In genomic region chr4:16684083-16684482, GRCh38 we compare ENCODE assay signal across 14 cellular contexts.
DNase-seq lines count a peak whose midpoint lies in the region; ATAC-seq and TF ChIP-seq lines count a peak whose summit lies in the region.
"Had no signal": no experiment of that assay in that cellular context is flagged by ENCODE, and none has a peak within 500 bp of the region (broad histone marks: within the 10 kb centered on the region; RNA-seq: fewer than 3 reads in every experiment).

No MANE protein-coding gene starts in this region.

- peak; percentile 86 for DNase-seq in EH (ENCODE audit: low read depth)
- peak; percentile 56 for DNase-seq in astrocyte of the spinal cord (ENCODE audit: low read depth, low spot score)
- peak; percentile 69 to 84 for DNase-seq in foreskin fibroblast
- peak; percentile 58 for DNase-seq in pulmonary artery endothelial cell (ENCODE audit: low read depth, low spot score)
- no peak for DNase-seq in NCI-H146 treated with DMSO at 0.1 percent for 48 hours (lab: John Stamatoyannopoulos, UW; ENCODE audit: unreplicated experiment)
- DNase-seq in effector CD4-positive, alpha-beta T cell: no peak
- DNase-seq: NCI-H187 treated with DMSO at 0.1 percent for 48 hours, NCI-H526, pancreas, T-helper 1 cell had no signal

- ATAC-seq in HG03196 (IDR thresholded peaks at IDR 0.05; ENCODE audit: unreplicated experiment) (no peak), GM18867 (IDR thresholded peaks at IDR 0.05; ENCODE audit: unreplicated experiment) (no peak)
- ATAC-seq: activated CD4-positive, CD25-positive, alpha-beta regulatory T cell treated with anti-CD3 and anti-CD28 coated beads, Interleukin-2, amount 50 U/mL, for 24 hours had no signal

- H3K4me3 ChIP-seq in astrocyte of the spinal cord (ENCODE audit: low read depth, low read length) (no peak overlapping the region), foreskin fibroblast (ENCODE audit: low read depth in 1 of 2, low read length in 2 of 2) (no peak overlapping the region)
- H3K4me3 ChIP-seq: BLaER1, pancreas had no signal

- TF ChIP-seq CTCF in astrocyte of the spinal cord (IDR thresholded peaks at IDR 0.05; ENCODE audit: low read depth, low read length) (no peak), foreskin fibroblast (IDR thresholded peaks at IDR 0.05; ENCODE audit: low read depth, low read length) (no peak)

- in situ Hi-C loops in astrocyte of the spinal cord (cut with HindIII; ENCODE audit: low sequenced_read_pairs): no loop called here

Comparison
In these comparisons a context has a peak if more than half of its experiments do, and no peak if none do; other contexts are left out.
1. DNase-seq: peak in EH (single experiment), astrocyte of the spinal cord (single experiment), foreskin fibroblast (2 of 2) and pulmonary artery endothelial cell (single experiment); none in NCI-H146 treated with DMSO at 0.1 percent for 48 hours (single experiment) and effector CD4-positive, alpha-beta T cell (single experiment).